9 cellular contexts compared by ENCODE assay signal in genomic region chrX:41559662-41560061, GRCh38.
DNase-seq lines count a peak whose midpoint lies in the region; ATAC-seq and TF ChIP-seq lines count a peak whose summit lies in the region.
"Had no signal": no experiment of that assay in that cellular context is flagged by ENCODE, and none has a peak within 500 bp of the region (broad histone marks: within the 10 kb centered on the region; RNA-seq: fewer than 3 reads in every experiment).

No MANE protein-coding gene starts in this region.

- no peak overlapping the region for H3K4me3 ChIP-seq in uterus
- H3K4me3 ChIP-seq in MG63 = no peak overlapping the region

- intact Hi-C loops in uterus (cut with DNase I; ENCODE audit: low total_unique reads) = no loop called here

- H3K4me1 Mint-ChIP-seq in activated naive CD8-positive, alpha-beta T cell treated with anti-CD3 and anti-CD28 coated beads, Interleukin-2, amount 10 ng/mL, durations not matched to agents 7 days and 5 days = peaks cover 31% of the 10 kb centered on the region
- peaks cover 5% of the 10 kb centered on the region for H3K4me1 Mint-ChIP-seq in memory B cell

- no peak for TF ChIP-seq CTCF in uterus (IDR thresholded peaks at IDR 0.05)
- no peak for TF ChIP-seq CTCF in omental fat pad (IDR thresholded peaks at IDR 0.05)

- no peaks in the 10 kb centered on the region for H3K4me1 ChIP-seq in uterus

- H3K27ac Mint-ChIP-seq in activated naive CD8-positive, alpha-beta T cell treated with anti-CD3 and anti-CD28 coated beads, Interleukin-2, amount 10 ng/mL, durations not matched to agents 7 days and 5 days = peak overlapping the region; percentile 80
- peak overlapping the region; percentile 65 for H3K27ac Mint-ChIP-seq in memory B cell

- H3K27me3 Mint-ChIP-seq in activated naive CD8-positive, alpha-beta T cell treated with anti-CD3 and anti-CD28 coated beads, Interleukin-2, amount 10 ng/mL, durations not matched to agents 7 days and 5 days = no peaks in the 10 kb centered on the region
- no peaks in the 10 kb centered on the region for H3K27me3 Mint-ChIP-seq in memory B cell
- H3K27me3 Mint-ChIP-seq: central memory CD8-positive, alpha-beta T cell had no signal

- H3K36me3 ChIP-seq in uterus (no peaks in the 10 kb centered on the region), MG63 (no peaks in the 10 kb centered on the region)

- H3K27ac ChIP-seq in uterus = peak overlapping the region in 1 of 2 donors; percentile 34

- H3K9me3 ChIP-seq in uterus = no peaks in the 10 kb centered on the region
- no peaks in the 10 kb centered on the region for H3K9me3 ChIP-seq in MG63

- peak; percentile 21 for DNase-seq in stimulated activated CD4-positive, alpha-beta T cell treated with anti-CD3 and anti-CD28 coated beads, Interleukin-15, amount 100 ng/mL, for 24 hours
- DNase-seq in stimulated activated CD4-positive, alpha-beta T cell treated with anti-CD3 and anti-CD28 coated beads, Interleukin-2, amount 100 ng/mL, for 48 hours = no peak
- DNase-seq in activated naive CD8-positive, alpha-beta T cell treated with anti-CD3 and anti-CD28 coated beads, Interleukin-2, amount 10 ng/mL, durations not matched to agents 7 days and 5 days = no peak
- no peak for DNase-seq in memory B cell (ENCODE audit: low spot score in 2 of 2)
- DNase-seq in uterus = peak; percentile 28 to 37
- DNase-seq in MG63 = no peak
- DNase-seq in omental fat pad (ENCODE audit: low spot score) = no peak

- no peaks in the 10 kb centered on the region for H3K9me3 Mint-ChIP-seq in activated naive CD8-positive, alpha-beta T cell treated with anti-CD3 and anti-CD28 coated beads, Interleukin-2, amount 10 ng/mL, durations not matched to agents 7 days and 5 days
- H3K9me3 Mint-ChIP-seq in memory B cell = no peaks in the 10 kb centered on the region
- H3K9me3 Mint-ChIP-seq: central memory CD8-positive, alpha-beta T cell had no signal

- H3K36me3 Mint-ChIP-seq in activated naive CD8-positive, alpha-beta T cell treated with anti-CD3 and anti-CD28 coated beads, Interleukin-2, amount 10 ng/mL, durations not matched to agents 7 days and 5 days = peaks cover 5% of the 10 kb centered on the region
- no peaks in the 10 kb centered on the region for H3K36me3 Mint-ChIP-seq in memory B cell

- TF ChIP-seq POLR2A in uterus (IDR thresholded peaks at IDR 0.05) = no peak

- peak; percentile 49 for ATAC-seq in activated naive CD8-positive, alpha-beta T cell treated with anti-CD3 and anti-CD28 coated beads, Interleukin-2, amount 10 ng/mL, durations not matched to agents 7 days and 5 days (ENCODE audit: low read depth)
- no peak for ATAC-seq in memory B cell (ENCODE audit: low read depth)
- no peak for ATAC-seq in GM21390 (IDR thresholded peaks at IDR 0.05; ENCODE audit: unreplicated experiment)
- no peak for ATAC-seq in omental fat pad (ENCODE audit: low FRiP score)

- POLR2A ChIA-PET in activated naive CD8-positive, alpha-beta T cell treated with anti-CD3 and anti-CD28 coated beads, Interleukin-2, amount 10 ng/mL, durations not matched to agents 7 days and 5 days (lab: Charles Lee) = no interaction called here

- H3K4me3 Mint-ChIP-seq in activated naive CD8-positive, alpha-beta T cell treated with anti-CD3 and anti-CD28 coated beads, Interleukin-2, amount 10 ng/mL, durations not matched to agents 7 days and 5 days = peak overlapping the region; percentile 61
- H3K4me3 Mint-ChIP-seq in memory B cell = no peak overlapping the region
- H3K4me3 Mint-ChIP-seq: central memory CD8-positive, alpha-beta T cell had no signal

- H3K27me3 ChIP-seq in uterus (no peaks in the 10 kb centered on the region), MG63 (no peaks in the 10 kb centered on the region)

Comparison
In these comparisons a context has a peak if more than half of its experiments do, and no peak if none do; other contexts are left out.
1. DNase-seq: peak in stimulated activated CD4-positive, alpha-beta T cell treated with anti-CD3 and anti-CD28 coated beads, Interleukin-15, amount 100 ng/mL, for 24 hours (single experiment) and uterus (2 of 2); none in stimulated activated CD4-positive, alpha-beta T cell treated with anti-CD3 and anti-CD28 coated beads, Interleukin-2, amount 100 ng/mL, for 48 hours (0 of 2), activated naive CD8-positive, alpha-beta T cell treated with anti-CD3 and anti-CD28 coated beads, Interleukin-2, amount 10 ng/mL, durations not matched to agents 7 days and 5 days (single experiment), memory B cell (0 of 2), MG63 (single experiment) and omental fat pad (single experiment).